In genomic region chr6:70051197-70051596, GRCh38 we compare ENCODE assay signal across 25 cellular contexts.
"Had no signal": no experiment of that assay in that cellular context is flagged by ENCODE, and none has a peak within 500 bp of the region (broad histone marks: within the 10 kb centered on the region; RNA-seq: fewer than 3 reads in every experiment).

No MANE protein-coding gene starts in this region.

- H3K27me3 ChIP-seq: gastrocnemius medialis, neutrophil, sigmoid colon, spleen, testis, tibial artery had no signal

- H3K4me1 Mint-ChIP-seq: neural crest cell; stimulated activated memory B cell treated with anti-CD40 and anti-IgM and Interleukin-4, amounts not matched to agents 10 μg/mL and 1 μg/mL and 100 μg/mL, for 72 hours had no signal

- DNase-seq: dermis blood vessel endothelial cell; effector memory CD4-positive, alpha-beta T cell; gastrocnemius medialis; head of caudate nucleus; mesenchymal stem cell; mucosa of descending colon; naive B cell; pancreas; right cardiac atrium; sigmoid colon; spleen; stimulated activated CD4-positive, alpha-beta T cell treated with anti-CD3 and anti-CD28 coated beads, Interleukin-4, amount 100 ng/mL, for 4 hours; stimulated activated naive CD8-positive, alpha-beta T cell treated with anti-CD3 and anti-CD28 coated beads, Interleukin-15, Interleukin-2, amounts not matched to agents 100 U/mL and 50 U/mL, for 24 hours; substantia nigra; testis; tibial artery had no signal

- H3K4me1 ChIP-seq: gastrocnemius medialis, pancreas, sigmoid colon, spleen, testis, tibial artery had no signal

- H3K36me3 Mint-ChIP-seq: mesothelial cell of epicardium; natural killer cell treated with Interleukin-12 subunit alpha and Interleukin-12 subunit beta and Interleukin-15 and Interleukin-18, amount 100 ng/mL, for 72 hours; type B pancreatic cell had no signal

- H3K27ac ChIP-seq: coronary artery, gastrocnemius medialis, neutrophil, pancreas, sigmoid colon, spleen, testis, tibial artery had no signal

- H3K4me3 ChIP-seq: coronary artery, gastrocnemius medialis, lung, mucosa of descending colon, pancreas, sigmoid colon, spleen, testis, tibial artery had no signal

- H3K9me3 ChIP-seq: gastrocnemius medialis, mucosa of descending colon, neutrophil, pancreas, sigmoid colon, spleen, testis, tibial artery had no signal

- H3K4me3 Mint-ChIP-seq: mesothelial cell of epicardium; naive B cell; natural killer cell treated with Interleukin-12 subunit alpha and Interleukin-12 subunit beta and Interleukin-15 and Interleukin-18, amount 100 ng/mL, for 72 hours; neural crest cell; stimulated activated memory B cell treated with anti-CD40 and anti-IgM and Interleukin-4, amounts not matched to agents 10 μg/mL and 1 μg/mL and 100 μg/mL, for 72 hours; type B pancreatic cell had no signal

- H3K36me3 ChIP-seq: gastrocnemius medialis, neutrophil, pancreas, sigmoid colon, spleen, tibial artery had no signal

- ATAC-seq: gastrocnemius medialis; left lobe of liver; mucosa of descending colon; natural killer cell treated with Interleukin-12 subunit alpha and Interleukin-12 subunit beta and Interleukin-15 and Interleukin-18, amount 100 ng/mL, for 72 hours; pancreas; right cardiac atrium; stimulated activated memory B cell treated with anti-CD40 and anti-IgM and Interleukin-4, amounts not matched to agents 10 μg/mL and 1 μg/mL and 100 μg/mL, for 72 hours; stimulated activated naive CD8-positive, alpha-beta T cell treated with anti-CD3 and anti-CD28 coated beads, Interleukin-15, Interleukin-2, amounts not matched to agents 100 U/mL and 50 U/mL, for 24 hours had no signal

- H3K27me3 Mint-ChIP-seq: naive B cell; natural killer cell treated with Interleukin-12 subunit alpha and Interleukin-12 subunit beta and Interleukin-15 and Interleukin-18, amount 100 ng/mL, for 72 hours; stimulated activated memory B cell treated with anti-CD40 and anti-IgM and Interleukin-4, amounts not matched to agents 10 μg/mL and 1 μg/mL and 100 μg/mL, for 72 hours had no signal

- H3K9me3 Mint-ChIP-seq: mesothelial cell of epicardium; naive B cell; natural killer cell treated with Interleukin-12 subunit alpha and Interleukin-12 subunit beta and Interleukin-15 and Interleukin-18, amount 100 ng/mL, for 72 hours; neural crest cell; stimulated activated memory B cell treated with anti-CD40 and anti-IgM and Interleukin-4, amounts not matched to agents 10 μg/mL and 1 μg/mL and 100 μg/mL, for 72 hours; type B pancreatic cell had no signal

- H3K27ac Mint-ChIP-seq: mesothelial cell of epicardium; natural killer cell treated with Interleukin-12 subunit alpha and Interleukin-12 subunit beta and Interleukin-15 and Interleukin-18, amount 100 ng/mL, for 72 hours; stimulated activated memory B cell treated with anti-CD40 and anti-IgM and Interleukin-4, amounts not matched to agents 10 μg/mL and 1 μg/mL and 100 μg/mL, for 72 hours; type B pancreatic cell had no signal
